ENCODE assay signal across 24 cellular contexts in the genomic region with DNA sequence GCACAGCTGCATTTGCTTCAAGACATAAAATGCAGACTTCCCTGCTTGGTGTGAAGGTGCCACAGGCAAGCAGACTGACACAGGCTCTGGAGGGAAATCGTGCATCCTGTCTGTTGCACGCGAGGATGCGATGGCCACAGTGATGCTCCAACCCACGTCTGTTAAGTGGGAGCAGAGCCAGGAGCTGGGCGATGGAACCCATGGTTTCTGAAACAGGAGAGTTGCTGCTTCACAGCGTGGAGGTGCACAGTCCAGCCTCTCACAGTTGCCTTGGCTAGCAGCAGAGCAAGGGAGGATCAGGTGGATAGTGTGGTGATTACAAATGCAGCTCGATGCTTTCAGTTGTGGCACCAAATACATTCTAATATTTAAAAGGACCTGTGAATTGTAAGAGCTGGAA.
"Had no signal": no experiment of that assay in that cellular context is flagged by ENCODE, and none has a peak within 500 bp of the region (broad histone marks: within the 10 kb centered on the region; RNA-seq: fewer than 3 reads in every experiment).

No MANE protein-coding gene starts in this region.

- H3K4me3 Mint-ChIP-seq: activated CD4-positive, alpha-beta memory T cell treated with anti-CD3 and anti-CD28 coated beads for 36 hours; activated naive CD8-positive, alpha-beta T cell treated with anti-CD3 and anti-CD28 coated beads, Interleukin-2, amount 50 U/mL, for 24 hours; activated T-helper 1 cell treated with anti-CD3 and anti-CD28 coated beads, Interleukin-12 subunit alpha, Interleukin-12 subunit beta, Interleukin-2, Interleukin-4 antibody, amounts not matched to agents 30 ng/mL and 10 ng/mL and 1 ng/mL, durations not matched to agents 14 hours and 24 hours and 36 hours; dendritic cell treated with granulocyte-macrophage colony-stimulating factor and Interleukin-4, amounts not matched to agents 40 ng/mL and 50 ng/mL, for 4 days; mesothelial cell of epicardium; naive thymus-derived CD8-positive, alpha-beta T cell; T-helper 1 cell treated with Interleukin-12 subunit alpha and Interleukin-12 subunit beta and Interleukin-4 antibody, amounts not matched to agents 30 μg/mL and 1 μg/mL, for 36 hours had no signal

- H3K36me3 Mint-ChIP-seq: mesothelial cell of epicardium had no signal

- H3K27me3 ChIP-seq: body of pancreas, cardiac muscle cell, foreskin keratinocyte had no signal

- H3K9me3 ChIP-seq: prostate gland had no signal

- H3K27ac ChIP-seq: body of pancreas, cardiac muscle cell, foreskin keratinocyte, left ventricle myocardium inferior, prostate gland, spleen, upper lobe of left lung had no signal

- ATAC-seq: activated naive CD8-positive, alpha-beta T cell treated with anti-CD3 and anti-CD28 coated beads, Interleukin-2, amount 50 U/mL, for 24 hours; body of pancreas; foreskin keratinocyte; naive thymus-derived CD8-positive, alpha-beta T cell had no signal

- DNase-seq: activated CD4-positive, alpha-beta memory T cell treated with anti-CD3 and anti-CD28 coated beads for 36 hours; activated CD4-positive, alpha-beta T cell treated with anti-CD3 and anti-CD28 coated beads for 48 hours; activated CD4-positive, CD25-positive, alpha-beta regulatory T cell; activated gamma-delta T cell; activated naive CD4-positive, alpha-beta T cell treated with anti-CD3 and anti-CD28 coated beads, Interleukin-2, amount 50 U/mL, for 16 hours; activated naive CD8-positive, alpha-beta T cell treated with anti-CD3 and anti-CD28 coated beads, Interleukin-2, amount 50 U/mL, for 24 hours; body of pancreas; effector CD8-positive, alpha-beta T cell; erythroblast; foreskin keratinocyte; left ventricle myocardium inferior; mammary epithelial cell; naive thymus-derived CD8-positive, alpha-beta T cell; spleen; stimulated activated CD4-positive, alpha-beta T cell treated with anti-CD3 and anti-CD28 coated beads, Interleukin-4, amount 100 ng/mL, for 24 hours; stimulated activated naive CD4-positive, alpha-beta T cell treated with Interleukin-2 at 50 U/mL for 16 hours; T1000 had no signal

- H3K27ac Mint-ChIP-seq: activated CD4-positive, alpha-beta memory T cell treated with anti-CD3 and anti-CD28 coated beads for 36 hours; activated naive CD8-positive, alpha-beta T cell treated with anti-CD3 and anti-CD28 coated beads, Interleukin-2, amount 50 U/mL, for 24 hours; activated T-helper 1 cell treated with anti-CD3 and anti-CD28 coated beads, Interleukin-12 subunit alpha, Interleukin-12 subunit beta, Interleukin-2, Interleukin-4 antibody, amounts not matched to agents 30 ng/mL and 10 ng/mL and 1 ng/mL, durations not matched to agents 14 hours and 24 hours and 36 hours; dendritic cell treated with granulocyte-macrophage colony-stimulating factor and Interleukin-4, amounts not matched to agents 40 ng/mL and 50 ng/mL, for 4 days; mesothelial cell of epicardium; T-helper 1 cell treated with Interleukin-12 subunit alpha and Interleukin-12 subunit beta and Interleukin-4 antibody, amounts not matched to agents 30 μg/mL and 1 μg/mL, for 36 hours had no signal

- H3K4me3 ChIP-seq: body of pancreas, cardiac muscle cell, left ventricle myocardium inferior, prostate gland, spleen, upper lobe of left lung had no signal

- H3K4me1 ChIP-seq: body of pancreas, foreskin keratinocyte, left ventricle myocardium inferior, prostate gland, spleen, upper lobe of left lung had no signal

- H3K36me3 ChIP-seq: cardiac muscle cell, left ventricle myocardium inferior, prostate gland, spleen, upper lobe of left lung had no signal

- H3K4me1 Mint-ChIP-seq: mesothelial cell of epicardium had no signal
